ENCODE assay signal across 1 cellular context in the genomic region with DNA sequence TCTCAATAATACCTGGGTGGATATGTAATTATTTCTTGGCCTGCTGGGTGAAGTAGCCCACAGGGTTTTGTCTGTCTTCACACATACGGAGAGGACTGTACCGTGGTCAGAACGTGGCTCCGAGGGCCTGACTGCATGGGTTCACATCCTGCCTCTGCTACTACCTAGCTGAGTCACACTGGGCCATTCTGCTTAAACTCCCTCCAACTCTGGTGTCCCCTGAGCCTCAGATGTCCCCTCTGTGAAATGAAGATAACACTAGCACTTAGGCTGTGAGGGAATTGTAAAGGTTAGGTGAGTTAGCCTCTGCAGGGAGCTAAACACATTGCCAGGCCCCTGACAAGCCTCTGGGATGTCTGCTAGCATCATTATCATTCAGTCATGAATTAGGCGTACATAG.
TF ChIP-seq lines count a peak whose summit lies in the region.

No MANE protein-coding gene starts in this region.

TF ChIP-seq in GM12878, 131 proteins besides CTCF, POLR2A, EP300 and RAD21 (continued from another document):
- TF ChIP-seq, protein P1, sequence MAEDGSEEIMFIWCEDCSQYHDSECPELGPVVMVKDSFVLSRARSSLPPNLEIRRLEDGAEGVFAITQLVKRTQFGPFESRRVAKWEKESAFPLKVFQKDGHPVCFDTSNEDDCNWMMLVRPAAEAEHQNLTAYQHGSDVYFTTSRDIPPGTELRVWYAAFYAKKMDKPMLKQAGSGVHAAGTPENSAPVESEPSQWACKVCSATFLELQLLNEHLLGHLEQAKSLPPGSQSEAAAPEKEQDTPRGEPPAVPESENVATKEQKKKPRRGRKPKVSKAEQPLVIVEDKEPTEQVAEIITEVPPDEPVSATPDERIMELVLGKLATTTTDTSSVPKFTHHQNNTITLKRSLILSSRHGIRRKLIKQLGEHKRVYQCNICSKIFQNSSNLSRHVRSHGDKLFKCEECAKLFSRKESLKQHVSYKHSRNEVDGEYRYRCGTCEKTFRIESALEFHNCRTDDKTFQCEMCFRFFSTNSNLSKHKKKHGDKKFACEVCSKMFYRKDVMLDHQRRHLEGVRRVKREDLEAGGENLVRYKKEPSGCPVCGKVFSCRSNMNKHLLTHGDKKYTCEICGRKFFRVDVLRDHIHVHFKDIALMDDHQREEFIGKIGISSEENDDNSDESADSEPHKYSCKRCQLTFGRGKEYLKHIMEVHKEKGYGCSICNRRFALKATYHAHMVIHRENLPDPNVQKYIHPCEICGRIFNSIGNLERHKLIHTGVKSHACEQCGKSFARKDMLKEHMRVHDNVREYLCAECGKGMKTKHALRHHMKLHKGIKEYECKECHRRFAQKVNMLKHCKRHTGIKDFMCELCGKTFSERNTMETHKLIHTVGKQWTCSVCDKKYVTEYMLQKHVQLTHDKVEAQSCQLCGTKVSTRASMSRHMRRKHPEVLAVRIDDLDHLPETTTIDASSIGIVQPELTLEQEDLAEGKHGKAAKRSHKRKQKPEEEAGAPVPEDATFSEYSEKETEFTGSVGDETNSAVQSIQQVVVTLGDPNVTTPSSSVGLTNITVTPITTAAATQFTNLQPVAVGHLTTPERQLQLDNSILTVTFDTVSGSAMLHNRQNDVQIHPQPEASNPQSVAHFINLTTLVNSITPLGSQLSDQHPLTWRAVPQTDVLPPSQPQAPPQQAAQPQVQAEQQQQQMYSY (CRISPR knock-in tag; IDR thresholded peaks at IDR 0.05) = no peak
- no peak for TF ChIP-seq SP1 (IDR thresholded peaks at IDR 0.05; ENCODE audit: low read depth, low read length)
- TF ChIP-seq, protein P2, sequence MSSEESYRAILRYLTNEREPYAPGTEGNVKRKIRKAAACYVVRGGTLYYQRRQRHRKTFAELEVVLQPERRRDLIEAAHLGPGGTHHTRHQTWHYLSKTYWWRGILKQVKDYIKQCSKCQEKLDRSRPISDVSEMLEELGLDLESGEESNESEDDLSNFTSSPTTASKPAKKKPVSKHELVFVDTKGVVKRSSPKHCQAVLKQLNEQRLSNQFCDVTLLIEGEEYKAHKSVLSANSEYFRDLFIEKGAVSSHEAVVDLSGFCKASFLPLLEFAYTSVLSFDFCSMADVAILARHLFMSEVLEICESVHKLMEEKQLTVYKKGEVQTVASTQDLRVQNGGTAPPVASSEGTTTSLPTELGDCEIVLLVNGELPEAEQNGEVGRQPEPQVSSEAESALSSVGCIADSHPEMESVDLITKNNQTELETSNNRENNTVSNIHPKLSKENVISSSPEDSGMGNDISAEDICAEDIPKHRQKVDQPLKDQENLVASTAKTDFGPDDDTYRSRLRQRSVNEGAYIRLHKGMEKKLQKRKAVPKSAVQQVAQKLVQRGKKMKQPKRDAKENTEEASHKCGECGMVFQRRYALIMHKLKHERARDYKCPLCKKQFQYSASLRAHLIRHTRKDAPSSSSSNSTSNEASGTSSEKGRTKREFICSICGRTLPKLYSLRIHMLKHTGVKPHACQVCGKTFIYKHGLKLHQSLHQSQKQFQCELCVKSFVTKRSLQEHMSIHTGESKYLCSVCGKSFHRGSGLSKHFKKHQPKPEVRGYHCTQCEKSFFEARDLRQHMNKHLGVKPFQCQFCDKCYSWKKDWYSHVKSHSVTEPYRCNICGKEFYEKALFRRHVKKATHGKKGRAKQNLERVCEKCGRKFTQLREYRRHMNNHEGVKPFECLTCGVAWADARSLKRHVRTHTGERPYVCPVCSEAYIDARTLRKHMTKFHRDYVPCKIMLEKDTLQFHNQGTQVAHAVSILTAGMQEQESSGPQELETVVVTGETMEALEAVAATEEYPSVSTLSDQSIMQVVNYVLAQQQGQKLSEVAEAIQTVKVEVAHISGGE (CRISPR knock-in tag; IDR thresholded peaks at IDR 0.05) = no peak
- no peak for TF ChIP-seq HDAC2 (IDR thresholded peaks at IDR 0.05)
- TF ChIP-seq MYC (IDR thresholded peaks at IDR 0.05; ENCODE audit: insufficient read depth, insufficient read length, insufficient replicate concordance, low read length, severe bottlenecking) = no peak
- TF ChIP-seq, protein P3, sequence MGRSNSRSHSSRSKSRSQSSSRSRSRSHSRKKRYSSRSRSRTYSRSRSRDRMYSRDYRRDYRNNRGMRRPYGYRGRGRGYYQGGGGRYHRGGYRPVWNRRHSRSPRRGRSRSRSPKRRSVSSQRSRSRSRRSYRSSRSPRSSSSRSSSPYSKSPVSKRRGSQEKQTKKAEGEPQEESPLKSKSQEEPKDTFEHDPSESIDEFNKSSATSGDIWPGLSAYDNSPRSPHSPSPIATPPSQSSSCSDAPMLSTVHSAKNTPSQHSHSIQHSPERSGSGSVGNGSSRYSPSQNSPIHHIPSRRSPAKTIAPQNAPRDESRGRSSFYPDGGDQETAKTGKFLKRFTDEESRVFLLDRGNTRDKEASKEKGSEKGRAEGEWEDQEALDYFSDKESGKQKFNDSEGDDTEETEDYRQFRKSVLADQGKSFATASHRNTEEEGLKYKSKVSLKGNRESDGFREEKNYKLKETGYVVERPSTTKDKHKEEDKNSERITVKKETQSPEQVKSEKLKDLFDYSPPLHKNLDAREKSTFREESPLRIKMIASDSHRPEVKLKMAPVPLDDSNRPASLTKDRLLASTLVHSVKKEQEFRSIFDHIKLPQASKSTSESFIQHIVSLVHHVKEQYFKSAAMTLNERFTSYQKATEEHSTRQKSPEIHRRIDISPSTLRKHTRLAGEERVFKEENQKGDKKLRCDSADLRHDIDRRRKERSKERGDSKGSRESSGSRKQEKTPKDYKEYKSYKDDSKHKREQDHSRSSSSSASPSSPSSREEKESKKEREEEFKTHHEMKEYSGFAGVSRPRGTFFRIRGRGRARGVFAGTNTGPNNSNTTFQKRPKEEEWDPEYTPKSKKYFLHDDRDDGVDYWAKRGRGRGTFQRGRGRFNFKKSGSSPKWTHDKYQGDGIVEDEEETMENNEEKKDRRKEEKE (IDR thresholded peaks at IDR 0.05) = no peak
- no peak for TF ChIP-seq ETV6 (conservative IDR thresholded peaks at IDR 0.05 in 1 of 2, IDR thresholded peaks at IDR 0.05 in 1 of 2; ENCODE audit: borderline replicate concordance in 1 of 2, low read depth in 1 of 2)
- TF ChIP-seq SMAD1 (IDR thresholded peaks at IDR 0.05; ENCODE audit: low read depth, partially characterized antibody) = no peak
- TF ChIP-seq, protein P4, sequence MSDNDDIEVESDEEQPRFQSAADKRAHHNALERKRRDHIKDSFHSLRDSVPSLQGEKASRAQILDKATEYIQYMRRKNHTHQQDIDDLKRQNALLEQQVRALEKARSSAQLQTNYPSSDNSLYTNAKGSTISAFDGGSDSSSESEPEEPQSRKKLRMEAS (IDR thresholded peaks at IDR 0.05; ENCODE audit: low read depth, low read length) = no peak
- no peak for TF ChIP-seq SUZ12 (IDR thresholded peaks at IDR 0.05; ENCODE audit: unreplicated experiment)
- no peak for TF ChIP-seq TCF7 (IDR thresholded peaks at IDR 0.05; ENCODE audit: borderline replicate concordance)
- TF ChIP-seq RCOR1 (conservative IDR thresholded peaks at IDR 0.05; ENCODE audit: low read depth, low read length) = no peak
- TF ChIP-seq, protein P5, sequence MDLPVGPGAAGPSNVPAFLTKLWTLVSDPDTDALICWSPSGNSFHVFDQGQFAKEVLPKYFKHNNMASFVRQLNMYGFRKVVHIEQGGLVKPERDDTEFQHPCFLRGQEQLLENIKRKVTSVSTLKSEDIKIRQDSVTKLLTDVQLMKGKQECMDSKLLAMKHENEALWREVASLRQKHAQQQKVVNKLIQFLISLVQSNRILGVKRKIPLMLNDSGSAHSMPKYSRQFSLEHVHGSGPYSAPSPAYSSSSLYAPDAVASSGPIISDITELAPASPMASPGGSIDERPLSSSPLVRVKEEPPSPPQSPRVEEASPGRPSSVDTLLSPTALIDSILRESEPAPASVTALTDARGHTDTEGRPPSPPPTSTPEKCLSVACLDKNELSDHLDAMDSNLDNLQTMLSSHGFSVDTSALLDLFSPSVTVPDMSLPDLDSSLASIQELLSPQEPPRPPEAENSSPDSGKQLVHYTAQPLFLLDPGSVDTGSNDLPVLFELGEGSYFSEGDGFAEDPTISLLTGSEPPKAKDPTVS (IDR thresholded peaks at IDR 0.05; ENCODE audit: low read depth, low read length) = no peak
